Comparison of ENCODE assay signal across 8 cellular contexts in genomic region chr6:166341464-166341863, GRCh38. TPM values are rescaled to one million over a fixed set of nuclear protein-coding genes. Genes with fewer than 3 reads are reported as not detected.
DNase-seq lines count a peak whose midpoint lies in the region; ATAC-seq and TF ChIP-seq lines count a peak whose summit lies in the region.

No MANE protein-coding gene starts in this region.

- H3K27me3 Mint-ChIP-seq in activated CD4-positive, alpha-beta T cell treated with anti-CD3 and anti-CD28 coated beads, Interleukin-2, amount 10 ng/mL, durations not matched to agents 7 days and 5 days = peaks cover 9% of the 10 kb centered on the region
- H3K27me3 Mint-ChIP-seq in activated CD4-positive, alpha-beta memory T cell treated with anti-CD3 and anti-CD28 coated beads for 36 hours = no peaks in the 10 kb centered on the region

- H3K4me3 ChIP-seq in iPS-20b (ENCODE audit: low read length) (peak overlapping the region; percentile 98), thoracic aorta (peak overlapping the region; percentile 100)

- peak overlapping the region; percentile 84 for H3K4me3 Mint-ChIP-seq in activated CD4-positive, alpha-beta T cell treated with anti-CD3 and anti-CD28 coated beads, Interleukin-2, amount 10 ng/mL, durations not matched to agents 7 days and 5 days
- H3K4me3 Mint-ChIP-seq in activated CD4-positive, alpha-beta memory T cell treated with anti-CD3 and anti-CD28 coated beads for 36 hours = peak overlapping the region; percentile 83

- peak overlapping the region; percentile 89 for H3K27ac Mint-ChIP-seq in activated CD4-positive, alpha-beta T cell treated with anti-CD3 and anti-CD28 coated beads, Interleukin-2, amount 10 ng/mL, durations not matched to agents 7 days and 5 days
- H3K27ac Mint-ChIP-seq in activated CD4-positive, alpha-beta memory T cell treated with anti-CD3 and anti-CD28 coated beads for 36 hours = peak overlapping the region; percentile 79

- ATAC-seq in thoracic aorta (ENCODE audit: insufficient number of reproducible peaks, low FRiP score, low read depth) = no peak

- H3K27ac ChIP-seq in iPS-20b (ENCODE audit: low read length) = no peak overlapping the region
- no peak overlapping the region for H3K27ac ChIP-seq in thoracic aorta

- TF ChIP-seq CTCF in thoracic aorta (IDR thresholded peaks at IDR 0.05) = no peak
- TF ChIP-seq CTCF in GM10266 (IDR thresholded peaks at IDR 0.05; ENCODE audit: control insufficient read depth, insufficient read depth, low read depth, missing control alignments) = no peak

- peak overlapping the region; percentile 95 for H3K9ac ChIP-seq in iPS-20b (ENCODE audit: low read depth, low read length)

- H3K4me1 Mint-ChIP-seq in activated CD4-positive, alpha-beta T cell treated with anti-CD3 and anti-CD28 coated beads, Interleukin-2, amount 10 ng/mL, durations not matched to agents 7 days and 5 days = peaks cover 6% of the 10 kb centered on the region
- peaks cover 15% of the 10 kb centered on the region for H3K4me1 Mint-ChIP-seq in activated CD4-positive, alpha-beta memory T cell treated with anti-CD3 and anti-CD28 coated beads for 36 hours (ENCODE audit: low read depth)

- no peaks in the 10 kb centered on the region for H3K9me3 ChIP-seq in iPS-20b (ENCODE audit: insufficient read depth, low read depth, low read length)
- no peaks in the 10 kb centered on the region for H3K9me3 ChIP-seq in thoracic aorta

- no peaks in the 10 kb centered on the region for H3K27me3 ChIP-seq in iPS-20b (ENCODE audit: insufficient read depth, low read length)
- no peaks in the 10 kb centered on the region for H3K27me3 ChIP-seq in thoracic aorta (replicated peaks; ENCODE audit: insufficient read depth)

- CTCF ChIA-PET in activated CD4-positive, alpha-beta T cell treated with anti-CD3 and anti-CD28 coated beads, Interleukin-2, amount 10 ng/mL, durations not matched to agents 7 days and 5 days (lab: Charles Lee) = interaction anchor here (0.6 to 0.7 kb wide), 2 partner anchors 105 to 658 kb away, joined by 3 to 5 read pairs; no protein-coding TSS in a partner anchor
- CTCF ChIA-PET in activated CD4-positive, alpha-beta memory T cell treated with anti-CD3 and anti-CD28 coated beads for 36 hours (lab: Charles Lee) = interaction anchor here (0.6 to 1.2 kb wide), 4 partner anchors 39 to 59 kb away, joined by 4 to 5 read pairs (median 4); no protein-coding TSS in a partner anchor

- H3K9me3 Mint-ChIP-seq in activated CD4-positive, alpha-beta T cell treated with anti-CD3 and anti-CD28 coated beads, Interleukin-2, amount 10 ng/mL, durations not matched to agents 7 days and 5 days = no peaks in the 10 kb centered on the region
- H3K9me3 Mint-ChIP-seq in activated CD4-positive, alpha-beta memory T cell treated with anti-CD3 and anti-CD28 coated beads for 36 hours = no peaks in the 10 kb centered on the region

- intact Hi-C loops in activated CD4-positive, alpha-beta memory T cell treated with anti-CD3 and anti-CD28 coated beads for 36 hours (cut with micrococcal nuclease) = loop anchor here (2.0 to 5.0 kb wide), 4 partner anchors 49 to 285 kb away; partner anchors contain the start of gene RPS6KA2

- peak; percentile 31 for DNase-seq in activated CD4-positive, alpha-beta T cell treated with anti-CD3 and anti-CD28 coated beads, Interleukin-2, amount 10 ng/mL, durations not matched to agents 7 days and 5 days
- DNase-seq in activated CD4-positive, alpha-beta T cell treated with anti-CD3 and anti-CD28 coated beads for 4 hours = no peak
- DNase-seq in activated CD4-positive, alpha-beta memory T cell treated with anti-CD3 and anti-CD28 coated beads for 36 hours = no peak
- DNase-seq in thoracic aorta (ENCODE audit: low spot score) (no peak), mesenteric fat pad (ENCODE audit: low spot score) (no peak), cortex of kidney (lab: John Stamatoyannopoulos, UW) (no peak), GM10266 (ENCODE audit: extremely low spot score) (no peak)

- POLR2A ChIA-PET in activated CD4-positive, alpha-beta T cell treated with anti-CD3 and anti-CD28 coated beads, Interleukin-2, amount 10 ng/mL, durations not matched to agents 7 days and 5 days (lab: Charles Lee) = no interaction called here
- POLR2A ChIA-PET in activated CD4-positive, alpha-beta memory T cell treated with anti-CD3 and anti-CD28 coated beads for 36 hours (lab: Charles Lee) = interaction anchor here (1.0 to 2.2 kb wide), 3 partner anchors 8 to 42 kb away, joined by 3 to 6 read pairs (median 3); no protein-coding TSS in a partner anchor

- peaks cover 8% of the 10 kb centered on the region for H3K36me3 Mint-ChIP-seq in activated CD4-positive, alpha-beta T cell treated with anti-CD3 and anti-CD28 coated beads, Interleukin-2, amount 10 ng/mL, durations not matched to agents 7 days and 5 days (ENCODE audit: low read depth)
- H3K36me3 Mint-ChIP-seq in activated CD4-positive, alpha-beta memory T cell treated with anti-CD3 and anti-CD28 coated beads for 36 hours = peaks cover 8% of the 10 kb centered on the region

- H3K36me3 ChIP-seq in iPS-20b (ENCODE audit: insufficient read depth, low read depth, low read length) (peaks cover 26% of the 10 kb centered on the region), thoracic aorta (no peaks in the 10 kb centered on the region)

- H3K4me1 ChIP-seq in iPS-20b (ENCODE audit: insufficient read depth, low read length) (peaks cover 10% of the 10 kb centered on the region; the same call in 1 of the 2 replicates), thoracic aorta (ENCODE audit: control insufficient read depth in 1 of 2, low read depth in 2 of 2) (peaks cover 14 to 52% of the 10 kb centered on the region in 2 donors)

RNA-seq across cellular contexts. Expression of gene SFT2D1, which starts 0.9 kb away (rescaled TPM):
- 10 to 100 TPM; 39.7 to 43.2 TPM for total RNA-seq in activated CD4-positive, alpha-beta T cell treated with anti-CD3 and anti-CD28 coated beads, Interleukin-2, amount 10 ng/mL, durations not matched to agents 7 days and 5 days
- total RNA-seq in activated CD4-positive, alpha-beta memory T cell treated with anti-CD3 and anti-CD28 coated beads for 36 hours = 10 to 100 TPM; 57.2 to 59.5 TPM
- total RNA-seq in thoracic aorta = 10 to 100 TPM; 23.3 to 27.9 TPM
- 47.7 TPM for total RNA-seq in mesenteric fat pad

RNA-seq across cellular contexts. Expression of gene PRR18, which starts 33.3 kb away (rescaled TPM):
- total RNA-seq in activated CD4-positive, alpha-beta T cell treated with anti-CD3 and anti-CD28 coated beads, Interleukin-2, amount 10 ng/mL, durations not matched to agents 7 days and 5 days = not detected
- total RNA-seq in activated CD4-positive, alpha-beta memory T cell treated with anti-CD3 and anti-CD28 coated beads for 36 hours = under 1 TPM in 1 of 2 experiments, not detected in 1; 0.17 TPM
- total RNA-seq in thoracic aorta = not detected
- 1.0 TPM for total RNA-seq in mesenteric fat pad

RNA-seq across cellular contexts. Expression of gene MPC1, which starts 41.3 kb away (rescaled TPM):
- 10 to 100 TPM; 27.1 to 28.3 TPM for total RNA-seq in activated CD4-positive, alpha-beta T cell treated with anti-CD3 and anti-CD28 coated beads, Interleukin-2, amount 10 ng/mL, durations not matched to agents 7 days and 5 days
- 10 to 100 TPM; 22.5 to 22.9 TPM for total RNA-seq in activated CD4-positive, alpha-beta memory T cell treated with anti-CD3 and anti-CD28 coated beads for 36 hours
- total RNA-seq in thoracic aorta (10 to 100 TPM; 43.8 to 56.0 TPM), mesenteric fat pad (49.1 TPM)
